1 cellular context compared by ENCODE assay signal in genomic region chr19:46850228-46851203, GRCh38.
A peak's percentile ranks its signal among the peaks of the same experiment; 100 is the strongest.
TF ChIP-seq lines count a peak whose summit lies in the region.

Gene AP2S1, minus strand, starts transcription at chr19:46850846. Its CDS starts 80 bp downstream, at chr19:46850766.

TF ChIP-seq in HepG2, 621 proteins besides CTCF, POLR2A, EP300 and RAD21 (continued from another document and continues in another):
- TF ChIP-seq PLSCR1 (CRISPR knock-in tag; IDR thresholded peaks at IDR 0.05; ENCODE audit: borderline replicate concordance) = no peak
- no peak for TF ChIP-seq TOPORS (CRISPR knock-in tag; IDR thresholded peaks at IDR 0.05)
- TF ChIP-seq FOXA3 (CRISPR knock-in tag; IDR thresholded peaks at IDR 0.05) = peak; percentile 52
- TF ChIP-seq ZNF251 (CRISPR knock-in tag; IDR thresholded peaks at IDR 0.05) = no peak
- peak; percentile 62; the same call in 1 of the 2 replicates for TF ChIP-seq ZNF350 (CRISPR knock-in tag; IDR thresholded peaks at IDR 0.05; ENCODE audit: borderline replicate concordance, low read depth)
- peak; percentile 84; the same call in 1 of the 2 replicates for TF ChIP-seq THAP9 (CRISPR knock-in tag; IDR thresholded peaks at IDR 0.05; ENCODE audit: borderline replicate concordance)
- TF ChIP-seq PHF20 (CRISPR knock-in tag; IDR thresholded peaks at IDR 0.05) = 0 out of 2 replicates have a peak, but pooled peaks have one; percentile 51
- no peak for TF ChIP-seq ZNF446 (CRISPR knock-in tag; IDR thresholded peaks at IDR 0.05)
- no peak for TF ChIP-seq MBD4 (IDR thresholded peaks at IDR 0.05; ENCODE audit: borderline replicate concordance, low read length)
- TF ChIP-seq ZNF317 (CRISPR knock-in tag; IDR thresholded peaks at IDR 0.05) = peak; percentile 64; the same call in 1 of the 2 replicates
- no peak for TF ChIP-seq SSRP1 (CRISPR knock-in tag; IDR thresholded peaks at IDR 0.05)
- peak; percentile 37; the same call in 1 of the 2 replicates for TF ChIP-seq ZNF235 (CRISPR knock-in tag; IDR thresholded peaks at IDR 0.05; ENCODE audit: borderline replicate concordance)
- TF ChIP-seq IRF2 (CRISPR knock-in tag; IDR thresholded peaks at IDR 0.05) = peak; percentile 98
- no peak; the same call in 1 of the 2 replicates for TF ChIP-seq ZNF619 (CRISPR knock-in tag; IDR thresholded peaks at IDR 0.05)
- TF ChIP-seq ZNF747 (CRISPR knock-in tag; IDR thresholded peaks at IDR 0.05; ENCODE audit: borderline replicate concordance) = peak; percentile 71; the same call in 1 of the 2 replicates
- TF ChIP-seq PLRG1 (conservative IDR thresholded peaks at IDR 0.05) = no peak
- TF ChIP-seq ZNF484 (CRISPR knock-in tag; IDR thresholded peaks at IDR 0.05; ENCODE audit: borderline replicate concordance, low read depth) = 0 out of 2 replicates have a peak, but pooled peaks have one; percentile 45
- no peak for TF ChIP-seq HMG20B (CRISPR knock-in tag; conservative IDR thresholded peaks at IDR 0.05)
- peak; percentile 98 for TF ChIP-seq ZNF281 (CRISPR knock-in tag; IDR thresholded peaks at IDR 0.05; ENCODE audit: borderline replicate concordance)
- TF ChIP-seq U2AF2 (IDR thresholded peaks at IDR 0.05; ENCODE audit: low read depth, low read length) = no peak
- no peak for TF ChIP-seq ZSCAN20 (CRISPR knock-in tag; IDR thresholded peaks at IDR 0.05; ENCODE audit: borderline replicate concordance)
- no peak for TF ChIP-seq ELF4 (CRISPR knock-in tag; IDR thresholded peaks at IDR 0.05; ENCODE audit: borderline replicate concordance)
- peak; percentile 98 for TF ChIP-seq SUZ12 (IDR thresholded peaks at IDR 0.05; ENCODE audit: low read depth, low read length)
- peak; percentile 14; the same call in 1 of the 2 replicates for TF ChIP-seq ARID5B (CRISPR knock-in tag; IDR thresholded peaks at IDR 0.05)
- no peak for TF ChIP-seq XBP1 (CRISPR knock-in tag; IDR thresholded peaks at IDR 0.05)
- peak; percentile 69; the same call in 1 of the 2 replicates for TF ChIP-seq AHDC1 (CRISPR knock-in tag; IDR thresholded peaks at IDR 0.05; ENCODE audit: borderline replicate concordance)
- TF ChIP-seq PHF5A (CRISPR knock-in tag; IDR thresholded peaks at IDR 0.05; ENCODE audit: low read depth, unreplicated experiment) = no peak
- TF ChIP-seq TP53 (CRISPR knock-in tag; conservative IDR thresholded peaks at IDR 0.05) = no peak
- TF ChIP-seq CHD2 (IDR thresholded peaks at IDR 0.05; ENCODE audit: low read depth, low read length) = peak; percentile 83; the same call in 1 of the 2 replicates
- no peak for TF ChIP-seq SP140L (CRISPR knock-in tag; IDR thresholded peaks at IDR 0.05; ENCODE audit: borderline replicate concordance)
- no peak for TF ChIP-seq CCAR2 (optimal IDR thresholded peaks at IDR 0.05; ENCODE audit: low read depth, low read length)
- TF ChIP-seq ATF6 (CRISPR knock-in tag; conservative IDR thresholded peaks at IDR 0.05) = no peak
- TF ChIP-seq FOSL2 (CRISPR knock-in tag; IDR thresholded peaks at IDR 0.05) = peak; percentile 51; the same call in 1 of the 2 replicates
- TF ChIP-seq TBX2 (CRISPR knock-in tag; IDR thresholded peaks at IDR 0.05; ENCODE audit: borderline replicate concordance) = peak; percentile 36
- TF ChIP-seq ZNF138 (CRISPR knock-in tag; IDR thresholded peaks at IDR 0.05; ENCODE audit: low read depth) = no peak
- TF ChIP-seq TAF1 (CRISPR knock-in tag; IDR thresholded peaks at IDR 0.05) = peak; percentile 68
- no peak for TF ChIP-seq MAFK (conservative IDR thresholded peaks at IDR 0.05 in 1 of 2, IDR thresholded peaks at IDR 0.05 in 1 of 2; ENCODE audit: low read length in 2 of 2)
- TF ChIP-seq ZNF292 (CRISPR knock-in tag; IDR thresholded peaks at IDR 0.05; ENCODE audit: borderline replicate concordance, low read depth) = 0 out of 2 replicates have a peak, but pooled peaks have one; percentile 43
- no peak for TF ChIP-seq ZNF354B (CRISPR knock-in tag; IDR thresholded peaks at IDR 0.05)
- 0 out of 2 replicates have a peak, but pooled peaks have one; percentile 61 for TF ChIP-seq ZNF775 (CRISPR knock-in tag; IDR thresholded peaks at IDR 0.05; ENCODE audit: borderline replicate concordance)
- peak; percentile 86 for TF ChIP-seq SPEN (CRISPR knock-in tag; IDR thresholded peaks at IDR 0.05; ENCODE audit: low read depth)
- no peak for TF ChIP-seq SIN3A (IDR thresholded peaks at IDR 0.05; ENCODE audit: borderline replicate concordance, low read depth, low read length)
- no peak for TF ChIP-seq DNMT3B (CRISPR knock-in tag; conservative IDR thresholded peaks at IDR 0.05)
- TF ChIP-seq SRSF4 (IDR thresholded peaks at IDR 0.05; ENCODE audit: low read depth, low read length, poor library complexity, severe bottlenecking) = no peak
- TF ChIP-seq THAP11 (CRISPR knock-in tag; IDR thresholded peaks at IDR 0.05) = peak; percentile 98
